ENCODE assay signal across 27 cellular contexts in the genomic region with DNA sequence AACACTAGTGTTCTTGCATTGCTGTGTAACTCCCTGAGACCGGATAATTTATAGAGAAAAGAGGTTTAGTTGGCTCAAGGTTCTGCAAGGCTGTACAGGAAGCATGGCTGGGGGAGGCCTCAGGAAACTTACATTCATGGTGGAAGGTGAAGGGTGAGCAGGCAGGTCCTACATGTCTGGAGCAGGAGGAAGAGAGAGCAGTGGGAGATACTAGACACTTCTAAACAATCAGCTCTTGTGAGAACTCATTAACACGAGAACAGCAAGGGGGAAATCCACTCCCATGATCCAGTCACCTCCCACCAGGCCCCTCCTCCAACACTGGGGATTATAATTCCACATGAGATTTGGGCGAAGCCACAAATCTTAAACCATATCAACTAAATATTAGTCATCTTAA.
"Had no signal": no experiment of that assay in that cellular context is flagged by ENCODE, and none has a peak within 500 bp of the region (broad histone marks: within the 10 kb centered on the region; RNA-seq: fewer than 3 reads in every experiment).

No MANE protein-coding gene starts in this region.

- DNase-seq: activated CD4-positive, alpha-beta T cell treated with anti-CD3 and anti-CD28 coated beads for 4 hours; activated CD4-positive, alpha-beta T cell treated with anti-CD3 and anti-CD28 coated beads, Interleukin-2, amount 50 U/mL, for 48 hours; activated CD4-positive, CD25-positive, alpha-beta regulatory T cell; activated CD8-positive, alpha-beta memory T cell treated with anti-CD3 and anti-CD28 coated beads, Interleukin-2, amount 50 U/mL, for 48 hours; activated naive CD4-positive, alpha-beta T cell; activated T-cell treated with anti-CD3 and anti-CD28 coated beads, Interleukin-2, amount 50 U/mL, for 4 hours; effector CD4-positive, alpha-beta T cell; foreskin melanocyte; left cardiac atrium; naive thymus-derived CD4-positive, alpha-beta T cell; occipital lobe; right lobe of liver; stimulated activated CD4-positive, alpha-beta T cell treated with anti-CD3 and anti-CD28 coated beads, Interleukin-1b, Interleukin-23, amount 100 ng/mL, for 48 hours; stomach; T-helper 9 cell; uterus had no signal

- H3K36me3 ChIP-seq: right lobe of liver, stomach, suprapubic skin, tibial nerve, uterus had no signal

- H2AFZ ChIP-seq: hepatocyte had no signal

- H3K27me3 Mint-ChIP-seq: brain; dendritic cell treated with granulocyte-macrophage colony-stimulating factor and Interleukin-4, amounts not matched to agents 40 ng/mL and 50 ng/mL, for 4 days; naive thymus-derived CD4-positive, alpha-beta T cell had no signal

- H3K9me3 Mint-ChIP-seq: activated T-helper 2 cell treated with anti-CD3 and anti-CD28 coated beads, Interferon-gamma antibody, Interleukin-2, Interleukin-4, amounts not matched to agents 10 μg/mL and 5 μg/mL and 100 μg/mL, durations not matched to agents 14 hours and 24 hours and 36 hours; dendritic cell treated with granulocyte-macrophage colony-stimulating factor and Interleukin-4, amounts not matched to agents 40 ng/mL and 50 ng/mL, for 4 days had no signal

- H3K27me3 ChIP-seq: hepatocyte, right lobe of liver, stomach, suprapubic skin, tibial nerve, uterus had no signal

- H3K4me1 ChIP-seq: suprapubic skin, uterus had no signal

- H3K4me3 Mint-ChIP-seq: activated T-cell treated with anti-CD3 and anti-CD28 coated beads, Interleukin-2, amount 50 U/mL, for 4 hours; brain; dendritic cell treated with granulocyte-macrophage colony-stimulating factor and Interleukin-4, amounts not matched to agents 40 ng/mL and 50 ng/mL, for 4 days; neural crest cell had no signal

- FAIRE-seq: endothelial cell of umbilical vein, islet of Langerhans had no signal

- H3K27ac Mint-ChIP-seq: activated T-helper 2 cell treated with anti-CD3 and anti-CD28 coated beads, Interferon-gamma antibody, Interleukin-2, Interleukin-4, amounts not matched to agents 10 μg/mL and 5 μg/mL and 100 μg/mL, durations not matched to agents 14 hours and 24 hours and 36 hours; dendritic cell treated with granulocyte-macrophage colony-stimulating factor and Interleukin-4, amounts not matched to agents 40 ng/mL and 50 ng/mL, for 4 days had no signal

- ATAC-seq: activated T-cell treated with anti-CD3 and anti-CD28 coated beads, Interleukin-2, amount 50 U/mL, for 4 hours; esophagus mucosa; left cardiac atrium; naive thymus-derived CD4-positive, alpha-beta T cell; right lobe of liver had no signal

- H3K4me2 ChIP-seq: hepatocyte had no signal

- H3K4me1 Mint-ChIP-seq: brain had no signal

- H3K4me3 ChIP-seq: hepatocyte, right lobe of liver, skin epidermis, stomach, suprapubic skin, tibial nerve, uterus had no signal

- H3K27ac ChIP-seq: hepatocyte, right lobe of liver, skin epidermis, stomach, suprapubic skin, tibial nerve, uterus had no signal

- H3K9me3 ChIP-seq: right lobe of liver, stomach, suprapubic skin, tibial nerve, uterus had no signal
